Comparison of ENCODE assay signal across 23 cellular contexts in the genomic region with DNA sequence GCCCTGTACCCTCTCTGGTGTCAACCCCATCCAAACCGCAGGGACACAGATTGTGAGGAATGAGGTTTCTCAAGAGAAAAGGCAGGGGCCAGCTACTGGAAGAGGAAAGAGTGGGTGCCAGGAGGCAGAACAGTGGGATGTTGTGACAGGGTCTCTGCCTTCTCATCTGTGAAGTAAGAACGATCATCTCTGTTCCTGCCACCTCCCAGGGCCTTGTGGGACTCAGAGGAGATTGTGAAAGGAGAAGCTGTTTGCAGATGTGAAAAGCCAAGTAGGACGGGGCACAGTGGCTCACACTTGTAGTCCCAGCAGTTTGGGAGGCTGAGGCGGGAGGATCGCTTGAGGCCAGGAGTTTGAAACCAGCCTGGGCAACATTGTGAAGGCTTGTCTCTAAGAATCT. TPM values are rescaled to one million over a fixed set of nuclear protein-coding genes. Genes with fewer than 3 reads are reported as not detected.
A peak's percentile ranks its signal among the peaks of the same experiment; 100 is the strongest.
DNase-seq lines count a peak whose midpoint lies in the region; ATAC-seq and TF ChIP-seq lines count a peak whose summit lies in the region.
"Had no signal": no experiment of that assay in that cellular context is flagged by ENCODE, and none has a peak within 500 bp of the region (broad histone marks: within the 10 kb centered on the region; RNA-seq: fewer than 3 reads in every experiment).

No MANE protein-coding gene starts in this region.

- DNase-seq in left cardiac atrium: peak; percentile 9
- DNase-seq in heart right ventricle: no peak
- no peak for DNase-seq in T-helper 17 cell
- DNase-seq in neural crest cell (ENCODE audit: low read depth, low spot score): no peak
- no peak for DNase-seq in GM10266 (ENCODE audit: extremely low spot score)
- no peak for DNase-seq in H4 (ENCODE audit: low spot score)
- DNase-seq: Calu3; CD8-positive, alpha-beta memory T cell; DMS53; GDM1; GOT3; NCI-H1105; NCI-H146; NCI-H2029; NCI-H226; NCI-H524; OCI-M1; Right ventricle myocardium superior had no signal

- H3K27ac ChIP-seq in heart right ventricle: no peak overlapping the region
- H3K27ac ChIP-seq: C4-2B, KMS-11, SK-N-MC had no signal

- H3K27ac Mint-ChIP-seq in T-helper 17 cell: peak overlapping the region; percentile 16
- peak overlapping the region; percentile 43 for H3K27ac Mint-ChIP-seq in neural crest cell (ENCODE audit: unreplicated experiment)

- H3K4me3 ChIP-seq in heart right ventricle: no peak overlapping the region
- H3K4me3 ChIP-seq: SK-N-MC had no signal

- no peaks in the 10 kb centered on the region for H3K9me3 Mint-ChIP-seq in neural crest cell
- H3K9me3 Mint-ChIP-seq: CD8-positive, alpha-beta memory T cell had no signal

- TF ChIP-seq CTCF in heart right ventricle (IDR thresholded peaks at IDR 0.05) (no peak), neural crest cell (conservative IDR thresholded peaks at IDR 0.05) (no peak), GM10266 (IDR thresholded peaks at IDR 0.05; ENCODE audit: control insufficient read depth, insufficient read depth, low read depth, missing control alignments) (no peak)

- H3K9me3 ChIP-seq in heart right ventricle (no peaks in the 10 kb centered on the region), T-helper 17 cell (ENCODE audit: control insufficient read depth, low read length, poor library complexity, severe bottlenecking) (no peaks in the 10 kb centered on the region)

- H3K36me3 ChIP-seq in heart right ventricle: peaks cover 0 to 80% (median 4%) of the 10 kb centered on the region in 9 donors

- H3K4me3 Mint-ChIP-seq in T-helper 17 cell: no peak overlapping the region
- H3K4me3 Mint-ChIP-seq in neural crest cell: no peak overlapping the region
- H3K4me3 Mint-ChIP-seq: CD8-positive, alpha-beta memory T cell had no signal

- intact Hi-C loops in left cardiac atrium (cut with DNase I) (loop anchor here in 1 of 2 donors (10.0 kb wide), 1 partner anchor 162 kb away; a partner anchor contains a TSS), heart right ventricle (cut with DNase I) (loop anchor here in 3 of 10 donors (10.0 kb wide), 2 partner anchors 162 to 462 kb away; a partner anchor contains a TSS)

- H3K4me1 Mint-ChIP-seq in T-helper 17 cell: peaks cover 6% of the 10 kb centered on the region
- H3K4me1 Mint-ChIP-seq in neural crest cell: peaks cover 13% of the 10 kb centered on the region

- 96 to 99% methylated on average over 5 of the region's 5 CpGs for WGBS in heart right ventricle, 2 donors

- H3K4me1 ChIP-seq in heart right ventricle: peaks cover 7 to 30% (median 15%) of the 10 kb centered on the region in 9 donors

- no peaks in the 10 kb centered on the region for H3K27me3 ChIP-seq in heart right ventricle

- no peak for ATAC-seq in left cardiac atrium
- ATAC-seq in heart right ventricle: no peak
- ATAC-seq in T-helper 17 cell: no peak
- no peak for ATAC-seq in HG03378 (IDR thresholded peaks at IDR 0.05; ENCODE audit: unreplicated experiment)
- ATAC-seq: HCT116 had no signal

- H3K27me3 Mint-ChIP-seq in T-helper 17 cell (no peaks in the 10 kb centered on the region), neural crest cell (ENCODE audit: low read depth) (no peaks in the 10 kb centered on the region)
- H3K27me3 Mint-ChIP-seq: CD8-positive, alpha-beta memory T cell had no signal

- no peaks in the 10 kb centered on the region for H3K36me3 Mint-ChIP-seq in T-helper 17 cell (ENCODE audit: low read depth)
- H3K36me3 Mint-ChIP-seq in neural crest cell (ENCODE audit: low read depth): peaks cover 7% of the 10 kb centered on the region

RNA-seq across cellular contexts. Expression of a gene that starts 22.8 kb away (rescaled TPM):
- total RNA-seq in left cardiac atrium (10 to 100 TPM; 22.4 to 22.6 TPM), heart right ventricle (10 to 100 TPM; 23.2 to 33.7 (median 28.9) TPM), T-helper 17 cell (10 to 100 TPM; 13.9 to 17.7 TPM), neural crest cell (54.6 and 57.5 TPM in 2 replicates)
- 10 to 100 TPM; 29.0 to 84.9 TPM for polyA plus RNA-seq in heart right ventricle
- 102 and 152 TPM in 2 replicates for total RNA-seq in H4 (2014; rRNA removed; shearing (Covaris generic))

RNA-seq across cellular contexts. Expression of a gene that starts 47.1 kb away (rescaled TPM):
- 100 to 1,000 TPM; 204 to 208 TPM for total RNA-seq in left cardiac atrium
- 100 to 1,000 TPM; 164 to 218 (median 194) TPM for total RNA-seq in heart right ventricle
- polyA plus RNA-seq in heart right ventricle: 100 to 1,000 TPM; 134 to 271 TPM
- total RNA-seq in T-helper 17 cell: 100 to 1,000 TPM; 102 to 104 TPM
- total RNA-seq in neural crest cell: 71.8 and 76.4 TPM in 2 replicates
- total RNA-seq in H4 (2014; rRNA removed; shearing (Covaris generic)): 304 and 321 TPM in 2 replicates
